Comparison of ENCODE assay signal across 13 cellular contexts in genomic region chr4:10091531-10092181, GRCh38. TPM values are rescaled to one million over a fixed set of nuclear protein-coding genes. Genes with fewer than 3 reads are reported as not detected.
DNase-seq lines count a peak whose midpoint lies in the region; ATAC-seq and TF ChIP-seq lines count a peak whose summit lies in the region.
"Had no signal": no experiment of that assay in that cellular context is flagged by ENCODE, and none has a peak within 500 bp of the region (broad histone marks: within the 10 kb centered on the region; RNA-seq: fewer than 3 reads in every experiment).

No MANE protein-coding gene starts in this region.

- DNase-seq in activated naive CD4-positive, alpha-beta T cell treated with anti-CD3 and anti-CD28 coated beads, Interleukin-2, amount 10 ng/mL, durations not matched to agents 7 days and 5 days, result no peak
- DNase-seq in activated naive CD4-positive, alpha-beta T cell treated with anti-CD3 and anti-CD28 coated beads, Interleukin-2, amount 50 U/mL, for 16 hours, result no peak
- DNase-seq in uterus, result no peak
- DNase-seq in A673 (ENCODE audit: low spot score), result no peak
- DNase-seq: DND-41, occipital lobe, PC-9, T-helper 9 cell had no signal

- H3K4me3 ChIP-seq in muscle layer of colon (ENCODE audit: low read depth in 1 of 2, low read length in 2 of 2) (no peak overlapping the region), uterus (no peak overlapping the region), A673 (ENCODE audit: low read depth, low read length, poor library complexity, severe bottlenecking) (no peak overlapping the region)
- H3K4me3 ChIP-seq: left lung, PC-9 had no signal

- no peak for ATAC-seq in GM21737 (IDR thresholded peaks at IDR 0.05; ENCODE audit: unreplicated experiment)
- no peak for ATAC-seq in GM19455 (IDR thresholded peaks at IDR 0.05; ENCODE audit: unreplicated experiment)
- ATAC-seq: left lung had no signal

- TF ChIP-seq POLR2A in uterus (IDR thresholded peaks at IDR 0.05), result no peak

- H3K27ac ChIP-seq in muscle layer of colon (ENCODE audit: low read depth, low read length) (peak overlapping the region; percentile 55), uterus (peak overlapping the region; percentile 70 to 85), A673 (ENCODE audit: low read depth, low read length, poor library complexity, severe bottlenecking) (no peak overlapping the region)
- H3K27ac ChIP-seq: PC-9 had no signal

- H3K36me3 ChIP-seq in muscle layer of colon (ENCODE audit: insufficient read depth, low read length) (peaks cover 90% of the 10 kb centered on the region), uterus (no peaks in the 10 kb centered on the region), A673 (ENCODE audit: insufficient read depth, low read length, poor library complexity, severe bottlenecking) (peaks cover 46% of the 10 kb centered on the region)

- H3K9me3 Mint-ChIP-seq in activated naive CD4-positive, alpha-beta T cell treated with anti-CD3 and anti-CD28 coated beads, Interleukin-2, amount 10 ng/mL, durations not matched to agents 7 days and 5 days, result no peaks in the 10 kb centered on the region
- H3K9me3 Mint-ChIP-seq in brain, result no peaks in the 10 kb centered on the region

- H3K27ac Mint-ChIP-seq in activated naive CD4-positive, alpha-beta T cell treated with anti-CD3 and anti-CD28 coated beads, Interleukin-2, amount 10 ng/mL, durations not matched to agents 7 days and 5 days, result peak overlapping the region; percentile 91
- H3K27ac Mint-ChIP-seq in brain, result peak overlapping the region in 4 of 5 experiments; percentile 24 to 92 (median 32)

- H3K4me1 ChIP-seq in muscle layer of colon (ENCODE audit: insufficient read depth, low read length) (peaks cover 57% of the 10 kb centered on the region), uterus (peaks cover 4 to 37% of the 10 kb centered on the region in 2 donors), A673 (ENCODE audit: insufficient read depth, low read length, poor library complexity, severe bottlenecking) (no peaks in the 10 kb centered on the region)

- intact Hi-C loops in uterus (cut with DNase I; ENCODE audit: low total_unique reads) (no loop called here), A673 (cut with micrococcal nuclease; ENCODE audit: unreplicated experiment) (no loop called here)

- no peaks in the 10 kb centered on the region for H3K27me3 ChIP-seq in muscle layer of colon (ENCODE audit: control insufficient read depth in 1 of 2, insufficient read depth in 2 of 2, low read length in 2 of 2)
- no peaks in the 10 kb centered on the region for H3K27me3 ChIP-seq in uterus
- H3K27me3 ChIP-seq in A673 (replicated peaks; ENCODE audit: insufficient read depth, low read depth, low read length, poor library complexity), result no peaks in the 10 kb centered on the region
- H3K27me3 ChIP-seq: left lung had no signal

- no TSS peak for BruUV-seq in A673 (replicated peaks; lab: Mats Ljungman, UMichigan)

- peaks cover 74% of the 10 kb centered on the region for H3K36me3 Mint-ChIP-seq in activated naive CD4-positive, alpha-beta T cell treated with anti-CD3 and anti-CD28 coated beads, Interleukin-2, amount 10 ng/mL, durations not matched to agents 7 days and 5 days
- peaks cover 72% of the 10 kb centered on the region for H3K36me3 Mint-ChIP-seq in brain

- POLR2A ChIA-PET in A673 (lab: Charles Lee; ENCODE audit: low non-redundant PET), result no interaction called here

- no peaks in the 10 kb centered on the region for H3K27me3 Mint-ChIP-seq in activated naive CD4-positive, alpha-beta T cell treated with anti-CD3 and anti-CD28 coated beads, Interleukin-2, amount 10 ng/mL, durations not matched to agents 7 days and 5 days
- H3K27me3 Mint-ChIP-seq in brain, result no peaks in the 10 kb centered on the region

- TF ChIP-seq CTCF in brain (conservative IDR thresholded peaks at IDR 0.05) (no peak), uterus (IDR thresholded peaks at IDR 0.05) (no peak), A673 (conservative IDR thresholded peaks at IDR 0.05; ENCODE audit: low read depth, low read length) (no peak)

- CTCF ChIA-PET in activated naive CD4-positive, alpha-beta T cell treated with anti-CD3 and anti-CD28 coated beads, Interleukin-2, amount 10 ng/mL, durations not matched to agents 7 days and 5 days (lab: Charles Lee), result no interaction called here
- CTCF ChIA-PET in A673 (lab: Charles Lee), result no interaction called here

- H3K9me3 ChIP-seq in muscle layer of colon (ENCODE audit: low read length) (no peaks in the 10 kb centered on the region), uterus (no peaks in the 10 kb centered on the region), A673 (ENCODE audit: low read depth, low read length, poor library complexity, severe bottlenecking) (no peaks in the 10 kb centered on the region)
- H3K9me3 ChIP-seq: left lung had no signal

- H3K4me3 Mint-ChIP-seq in activated naive CD4-positive, alpha-beta T cell treated with anti-CD3 and anti-CD28 coated beads, Interleukin-2, amount 10 ng/mL, durations not matched to agents 7 days and 5 days, result no peak overlapping the region
- no peak overlapping the region for H3K4me3 Mint-ChIP-seq in brain

- H3K4me1 Mint-ChIP-seq in activated naive CD4-positive, alpha-beta T cell treated with anti-CD3 and anti-CD28 coated beads, Interleukin-2, amount 10 ng/mL, durations not matched to agents 7 days and 5 days, result peaks cover 62% of the 10 kb centered on the region
- H3K4me1 Mint-ChIP-seq in brain, result peaks cover 31% of the 10 kb centered on the region

- H3K9ac ChIP-seq in muscle layer of colon (ENCODE audit: low read length), result no peak overlapping the region

RNA-seq across cellular contexts. Expression of gene WDR1, which starts 24.9 kb away (rescaled TPM):
- 207 TPM for polyA plus RNA-seq in brain (ENCODE audit: insufficient read depth, low read depth, low replicate concordance)
- total RNA-seq in uterus, result 100 to 1,000 TPM; 161 to 517 (median 173) TPM
- total RNA-seq in A673 (2021), result 196 and 227 TPM in 2 replicates
